Comparison of ENCODE assay signal across 7 cellular contexts in the genomic region with DNA sequence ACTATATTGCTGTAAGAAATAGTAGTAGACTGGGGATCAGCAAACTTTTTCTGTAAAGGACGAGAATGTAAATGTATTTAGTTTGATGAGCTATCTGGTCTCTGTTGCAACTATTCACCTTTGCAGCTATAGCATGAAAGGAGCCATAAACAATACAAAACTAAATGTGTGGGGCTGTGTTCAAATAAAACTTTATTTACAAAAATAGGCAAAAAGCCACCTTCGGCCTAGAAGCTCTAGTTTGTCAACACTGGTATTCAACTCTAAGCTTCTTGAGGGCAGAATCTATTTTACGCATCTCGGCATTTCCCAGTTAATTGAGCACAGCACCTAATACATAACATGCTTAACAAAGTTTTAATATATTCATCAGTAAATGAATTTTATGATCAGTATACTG.
"Had no signal": no experiment of that assay in that cellular context is flagged by ENCODE, and none has a peak within 500 bp of the region (broad histone marks: within the 10 kb centered on the region; RNA-seq: fewer than 3 reads in every experiment).

No MANE protein-coding gene starts in this region.

- H3K9me3 ChIP-seq: prostate gland had no signal

- DNase-seq: naive thymus-derived CD4-positive, alpha-beta T cell; stimulated activated CD4-positive, alpha-beta T cell treated with anti-CD3 and anti-CD28 coated beads, Interleukin-2, amount 100 ng/mL, for 48 hours; stimulated activated naive CD4-positive, alpha-beta T cell treated with Interleukin-2 at 50 U/mL for 16 hours had no signal

- H3K9ac ChIP-seq: parathyroid adenoma had no signal

- H3K27ac Mint-ChIP-seq: naive thymus-derived CD4-positive, alpha-beta T cell; nephron progenitor cell had no signal

- H3K36me3 ChIP-seq: prostate gland had no signal

- H3K27me3 Mint-ChIP-seq: naive thymus-derived CD4-positive, alpha-beta T cell had no signal

- H3K4me2 ChIP-seq: smooth muscle cell had no signal

- H3K4me3 Mint-ChIP-seq: naive thymus-derived CD4-positive, alpha-beta T cell; nephron progenitor cell had no signal

- H3K4me1 ChIP-seq: parathyroid adenoma, prostate gland had no signal

- ATAC-seq: naive thymus-derived CD4-positive, alpha-beta T cell had no signal

- H3K27ac ChIP-seq: parathyroid adenoma, prostate gland had no signal

- H3K9me3 Mint-ChIP-seq: nephron progenitor cell had no signal

- H3K4me1 Mint-ChIP-seq: naive thymus-derived CD4-positive, alpha-beta T cell had no signal

- H3K36me3 Mint-ChIP-seq: naive thymus-derived CD4-positive, alpha-beta T cell had no signal

- H3K4me3 ChIP-seq: prostate gland, smooth muscle cell had no signal
